20 cellular contexts compared by ENCODE assay signal in the genomic region with DNA sequence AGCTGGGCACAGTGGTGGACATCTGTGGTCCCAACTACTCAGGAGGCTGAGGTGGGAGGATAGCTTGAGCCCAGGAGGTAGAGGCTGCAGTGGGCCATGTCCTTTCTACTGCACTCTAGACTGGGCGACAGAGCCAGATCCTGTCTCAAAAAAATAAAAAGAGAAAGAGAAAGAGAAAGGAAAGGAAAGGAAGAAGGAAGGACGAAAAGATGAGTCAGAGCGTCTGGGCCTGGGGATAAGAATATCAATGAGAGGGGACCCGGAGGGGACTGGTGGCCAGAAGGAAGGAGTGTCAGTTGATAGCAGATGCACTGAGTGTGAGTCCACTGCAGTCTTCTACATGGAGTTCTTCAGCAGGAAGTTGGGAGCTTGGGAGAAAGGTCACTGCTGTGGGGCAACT.
"Had no signal": no experiment of that assay in that cellular context is flagged by ENCODE, and none has a peak within 500 bp of the region (broad histone marks: within the 10 kb centered on the region; RNA-seq: fewer than 3 reads in every experiment).

No MANE protein-coding gene starts in this region.

- H3K4me3 ChIP-seq: ascending aorta, esophagus muscularis mucosa, gastroesophageal sphincter, heart left ventricle, spleen, tibial artery had no signal

- H3K9me3 ChIP-seq: ascending aorta, tibial artery had no signal

- H3K36me3 ChIP-seq: ascending aorta, esophagus muscularis mucosa, gastroesophageal sphincter, heart left ventricle, spleen, tibial artery had no signal

- ATAC-seq: activated T-cell treated with anti-CD3 and anti-CD28 coated beads, Interleukin-2, amount 50 U/mL, for 4 hours; gastroesophageal sphincter; heart left ventricle; left ventricle myocardium superior; stimulated activated naive B cell treated with anti-CD40 and anti-IgM and Interleukin-4, amounts not matched to agents 10 μg/mL and 1 μg/mL and 100 μg/mL, for 72 hours had no signal

- H3K27me3 ChIP-seq: ascending aorta, esophagus muscularis mucosa, gastroesophageal sphincter, heart left ventricle, spleen, tibial artery had no signal

- H3K27ac ChIP-seq: ascending aorta, esophagus muscularis mucosa, gastroesophageal sphincter, heart left ventricle, spleen, tibial artery had no signal

- DNase-seq: activated B cell treated with CpG ODN at 0.5 μM for 24 hours; activated CD4-positive, alpha-beta memory T cell treated with anti-CD3 and anti-CD28 coated beads for 36 hours; activated CD4-positive, alpha-beta T cell treated with anti-CD3 and anti-CD28 coated beads for 4 hours; activated naive CD4-positive, alpha-beta T cell treated with anti-CD3 and anti-CD28 coated beads, Interleukin-2, amount 50 U/mL, for 16 hours; activated T-cell treated with anti-CD3 and anti-CD28 coated beads, Interleukin-2, amount 50 U/mL, for 4 hours; effector CD8-positive, alpha-beta T cell; heart left ventricle; immature natural killer cell; left ventricle myocardium superior; nephron progenitor cell; retina; spleen; stimulated activated CD4-positive, alpha-beta T cell treated with anti-CD3 and anti-CD28 coated beads, Interleukin-4, amount 100 ng/mL, for 4 hours; stimulated activated naive B cell treated with anti-CD40 and anti-IgM and Interleukin-4, amounts not matched to agents 10 μg/mL and 1 μg/mL and 100 μg/mL, for 72 hours; T-helper 1 cell; T1000; tibial artery had no signal
